Comparison of ENCODE assay signal across 19 cellular contexts in the genomic region with DNA sequence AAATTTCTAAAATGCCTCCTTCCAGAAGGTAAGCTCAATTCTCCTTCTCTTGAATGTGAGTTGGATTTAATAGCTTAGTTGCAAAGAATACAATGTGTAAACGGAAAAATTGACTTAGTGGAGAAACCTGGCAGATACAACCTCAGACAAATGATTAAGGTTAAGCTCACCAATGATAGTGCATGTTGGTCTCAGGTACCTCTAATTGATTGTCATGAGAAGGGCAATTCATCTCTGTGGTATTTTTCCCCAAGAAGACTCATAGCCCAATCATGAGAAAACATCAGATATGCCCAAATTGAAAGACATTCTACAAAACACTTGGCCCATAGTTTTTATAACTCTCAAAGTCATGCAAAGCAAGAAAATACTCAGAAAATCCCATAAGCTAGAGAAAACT. TPM values are rescaled to one million over a fixed set of nuclear protein-coding genes. Genes with fewer than 3 reads are reported as not detected.
DNase-seq lines count a peak whose midpoint lies in the region; ATAC-seq, FAIRE-seq and TF ChIP-seq lines count a peak whose summit lies in the region.
"Had no signal": no experiment of that assay in that cellular context is flagged by ENCODE, and none has a peak within 500 bp of the region (broad histone marks: within the 10 kb centered on the region; RNA-seq: fewer than 3 reads in every experiment).

No MANE protein-coding gene starts in this region.

- no peaks in the 10 kb centered on the region for H3K27me3 Mint-ChIP-seq in activated T-helper 17 cell treated with anti-CD3 and anti-CD28 coated beads, Interleukin-2, amount 50 U/mL, for 72 hours
- H3K27me3 Mint-ChIP-seq in activated CD4-positive, alpha-beta memory T cell treated with anti-CD3 and anti-CD28 coated beads, Interleukin-2, amount 10 ng/mL, durations not matched to agents 7 days and 5 days, result no peaks in the 10 kb centered on the region
- peaks cover 36% of the 10 kb centered on the region for H3K27me3 Mint-ChIP-seq in MCF 10A (ENCODE audit: insufficient read depth, unreplicated experiment)

- POLR2A ChIA-PET in activated CD4-positive, alpha-beta memory T cell treated with anti-CD3 and anti-CD28 coated beads, Interleukin-2, amount 10 ng/mL, durations not matched to agents 7 days and 5 days (lab: Charles Lee), result interaction anchor here (0.7 kb wide), 1 partner anchor 36 kb away, joined by 4 read pairs; a partner anchor contains a TSS
- POLR2A ChIA-PET in MCF 10A (lab: Yijun Ruan, JAX), result no interaction called here

- H3K4me3 Mint-ChIP-seq in activated T-helper 17 cell treated with anti-CD3 and anti-CD28 coated beads, Interleukin-2, amount 50 U/mL, for 72 hours, result no peak overlapping the region
- H3K4me3 Mint-ChIP-seq in activated CD4-positive, alpha-beta memory T cell treated with anti-CD3 and anti-CD28 coated beads, Interleukin-2, amount 10 ng/mL, durations not matched to agents 7 days and 5 days, result no peak overlapping the region
- H3K4me3 Mint-ChIP-seq in MCF 10A (ENCODE audit: unreplicated experiment), result no peak overlapping the region
- H3K4me3 Mint-ChIP-seq: CD14-positive monocyte; CD8-positive, alpha-beta T cell had no signal

- BruUV-seq in MCF 10A (replicated peaks; lab: Mats Ljungman, UMichigan), result no TSS peak

- DNase-seq in Daoy (ENCODE audit: low read depth) (peak; percentile 4), H54 (ENCODE audit: insufficient read length, low spot score) (no peak), epithelial cell of esophagus (ENCODE audit: low read depth) (peak; percentile 8), MCF 10A (ENCODE audit: unreplicated experiment) (no peak), KBM-7 (no peak)
- no peak for DNase-seq in activated CD4-positive, alpha-beta memory T cell treated with anti-CD3 and anti-CD28 coated beads, Interleukin-2, amount 10 ng/mL, durations not matched to agents 7 days and 5 days
- DNase-seq in stimulated activated CD4-positive, alpha-beta T cell treated with anti-CD3 and anti-CD28 coated beads, Interleukin-2, amount 100 ng/mL, for 48 hours, result no peak
- DNase-seq: CD8-positive, alpha-beta T cell; COR-L47; DMS153; DMS79 treated with DMSO at 0.1 percent for 48 hours; GF-D8; IMR-90 had no signal

- no peaks in the 10 kb centered on the region for H3K9me3 Mint-ChIP-seq in activated T-helper 17 cell treated with anti-CD3 and anti-CD28 coated beads, Interleukin-2, amount 50 U/mL, for 72 hours
- H3K9me3 Mint-ChIP-seq in activated CD4-positive, alpha-beta memory T cell treated with anti-CD3 and anti-CD28 coated beads, Interleukin-2, amount 10 ng/mL, durations not matched to agents 7 days and 5 days, result peaks cover under 1% of the 10 kb centered on the region
- H3K9me3 Mint-ChIP-seq in MCF 10A (ENCODE audit: unreplicated experiment), result no peaks in the 10 kb centered on the region
- H3K9me3 Mint-ChIP-seq: CD8-positive, alpha-beta T cell had no signal

- FAIRE-seq in H54 (lab: Jason Lieb, UNC), result peak; percentile 82
- FAIRE-seq: D721Med, GM19239, H1 had no signal

- CTCF ChIA-PET in activated CD4-positive, alpha-beta memory T cell treated with anti-CD3 and anti-CD28 coated beads, Interleukin-2, amount 10 ng/mL, durations not matched to agents 7 days and 5 days (lab: Charles Lee), result no interaction called here
- CTCF ChIA-PET in MCF 10A (lab: Yijun Ruan, JAX), result interaction anchor here (0.7 to 0.9 kb wide), 2 partner anchors 8 to 147 kb away, joined by 5 read pairs; no protein-coding TSS in a partner anchor

- H3K4me3 ChIP-seq in epithelial cell of esophagus (ENCODE audit: low read length), result no peak overlapping the region

- ATAC-seq in activated T-helper 17 cell treated with anti-CD3 and anti-CD28 coated beads, Interleukin-2, amount 50 U/mL, for 72 hours (replicated peaks), result peak; percentile 34
- ATAC-seq: CD8-positive, alpha-beta T cell; HCT116 had no signal

- intact Hi-C loops in MCF 10A (cut with micrococcal nuclease), result no loop called here

- TF ChIP-seq POLR2A in H54 (IDR thresholded peaks at IDR 0.05; ENCODE audit: low read depth, low read length), result no peak

- TF ChIP-seq CTCF in epithelial cell of esophagus (IDR thresholded peaks at IDR 0.05; ENCODE audit: insufficient read depth, low read depth, low read length, missing control alignments) (no peak), MCF 10A (IDR thresholded peaks at IDR 0.05; ENCODE audit: unreplicated experiment) (no peak)

- H3K4me1 Mint-ChIP-seq in activated T-helper 17 cell treated with anti-CD3 and anti-CD28 coated beads, Interleukin-2, amount 50 U/mL, for 72 hours, result peaks cover 4% of the 10 kb centered on the region
- peaks cover 18% of the 10 kb centered on the region for H3K4me1 Mint-ChIP-seq in activated CD4-positive, alpha-beta memory T cell treated with anti-CD3 and anti-CD28 coated beads, Interleukin-2, amount 10 ng/mL, durations not matched to agents 7 days and 5 days
- no peaks in the 10 kb centered on the region for H3K4me1 Mint-ChIP-seq in MCF 10A (ENCODE audit: insufficient read depth, unreplicated experiment)
- H3K4me1 Mint-ChIP-seq: CD14-positive monocyte had no signal

- H3K36me3 Mint-ChIP-seq in activated T-helper 17 cell treated with anti-CD3 and anti-CD28 coated beads, Interleukin-2, amount 50 U/mL, for 72 hours (ENCODE audit: low read depth), result no peaks in the 10 kb centered on the region
- peaks cover 4% of the 10 kb centered on the region for H3K36me3 Mint-ChIP-seq in activated CD4-positive, alpha-beta memory T cell treated with anti-CD3 and anti-CD28 coated beads, Interleukin-2, amount 10 ng/mL, durations not matched to agents 7 days and 5 days (ENCODE audit: low read depth)
- no peaks in the 10 kb centered on the region for H3K36me3 Mint-ChIP-seq in MCF 10A (ENCODE audit: insufficient read depth, unreplicated experiment)
- H3K36me3 Mint-ChIP-seq: CD14-positive monocyte had no signal

- in situ Hi-C loops in KBM-7 (cut with MboI; ENCODE audit: low pct_unique_long_range_greater_than_20kb, low sequenced_read_pairs), result no loop called here

- H3K27ac Mint-ChIP-seq in activated T-helper 17 cell treated with anti-CD3 and anti-CD28 coated beads, Interleukin-2, amount 50 U/mL, for 72 hours, result no peak overlapping the region
- no peak overlapping the region for H3K27ac Mint-ChIP-seq in activated CD4-positive, alpha-beta memory T cell treated with anti-CD3 and anti-CD28 coated beads, Interleukin-2, amount 10 ng/mL, durations not matched to agents 7 days and 5 days
- no peak overlapping the region for H3K27ac Mint-ChIP-seq in MCF 10A (ENCODE audit: low read depth, unreplicated experiment)
- H3K27ac Mint-ChIP-seq: CD14-positive monocyte; CD8-positive, alpha-beta T cell had no signal

RNA-seq across cellular contexts. Expression of a gene that starts 36.2 kb away (rescaled TPM):
- 63.4 and 84.9 TPM in 2 replicates for total RNA-seq in Daoy (2014; rRNA removed; shearing (Covaris generic))
- total RNA-seq in activated T-helper 17 cell treated with anti-CD3 and anti-CD28 coated beads, Interleukin-2, amount 50 U/mL, for 72 hours, result 10 to 100 TPM; 17.3 to 22.8 TPM
- total RNA-seq in activated CD4-positive, alpha-beta memory T cell treated with anti-CD3 and anti-CD28 coated beads, Interleukin-2, amount 10 ng/mL, durations not matched to agents 7 days and 5 days, result 10 to 100 TPM; 29.0 to 31.2 TPM
- 33.7 and 41.7 TPM in 2 replicates for total RNA-seq in MCF 10A (2022)

Comparison
In these comparisons a context has a peak if more than half of its experiments do, and no peak if none do; other contexts are left out.
1. DNase-seq: peak in Daoy (single experiment) and epithelial cell of esophagus (single experiment); none in H54 (single experiment), activated CD4-positive, alpha-beta memory T cell treated with anti-CD3 and anti-CD28 coated beads, Interleukin-2, amount 10 ng/mL, durations not matched to agents 7 days and 5 days (single experiment), MCF 10A (single experiment), stimulated activated CD4-positive, alpha-beta T cell treated with anti-CD3 and anti-CD28 coated beads, Interleukin-2, amount 100 ng/mL, for 48 hours (0 of 2) and KBM-7 (single experiment).